Comparison of ENCODE assay signal across 1 cellular context in the genomic region with DNA sequence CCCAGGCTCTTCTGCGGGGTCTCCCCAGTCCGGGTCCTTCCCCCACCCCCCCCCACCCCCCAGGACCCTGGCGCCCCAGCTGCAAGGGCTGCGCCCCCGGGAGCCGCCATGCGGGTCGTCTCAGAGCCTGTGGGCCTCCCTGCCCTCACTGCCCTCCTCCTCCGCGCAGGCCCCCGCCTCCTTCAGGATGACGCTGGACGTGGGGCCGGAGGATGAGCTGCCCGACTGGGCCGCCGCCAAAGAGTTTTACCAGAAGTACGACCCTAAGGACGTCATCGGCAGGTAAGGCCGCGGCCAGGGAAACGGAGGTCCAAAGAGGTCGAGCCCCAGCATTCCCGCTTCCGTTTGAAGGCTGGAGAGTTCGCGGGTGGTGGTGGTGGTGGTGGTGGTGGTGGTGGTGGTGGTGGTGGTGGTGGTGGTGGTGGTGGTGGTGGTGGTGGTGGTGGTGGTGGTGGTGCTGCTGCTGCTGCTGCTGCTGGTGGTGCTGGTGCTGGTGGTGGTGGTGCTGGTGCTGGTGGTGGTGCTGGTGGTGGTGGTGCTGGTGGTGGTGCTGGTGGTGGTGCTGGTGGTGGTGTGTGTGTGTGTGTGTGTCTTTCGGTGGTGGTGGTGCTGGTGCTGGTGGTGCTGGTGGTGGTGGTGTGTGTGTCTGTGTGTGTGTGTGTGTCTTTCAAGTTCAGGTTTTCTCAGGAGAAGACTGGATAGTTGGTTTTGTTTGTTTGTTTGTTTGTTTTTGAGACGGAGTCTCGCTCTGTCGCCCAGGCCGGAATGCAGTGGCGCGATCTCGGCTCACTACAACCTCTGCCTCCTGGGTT.
TF ChIP-seq lines count a peak whose summit lies in the region.

No MANE protein-coding gene starts in this region.

TF ChIP-seq in neural cell, 6 proteins besides CTCF, POLR2A, EP300 and RAD21:
- TF ChIP-seq, protein P1, sequence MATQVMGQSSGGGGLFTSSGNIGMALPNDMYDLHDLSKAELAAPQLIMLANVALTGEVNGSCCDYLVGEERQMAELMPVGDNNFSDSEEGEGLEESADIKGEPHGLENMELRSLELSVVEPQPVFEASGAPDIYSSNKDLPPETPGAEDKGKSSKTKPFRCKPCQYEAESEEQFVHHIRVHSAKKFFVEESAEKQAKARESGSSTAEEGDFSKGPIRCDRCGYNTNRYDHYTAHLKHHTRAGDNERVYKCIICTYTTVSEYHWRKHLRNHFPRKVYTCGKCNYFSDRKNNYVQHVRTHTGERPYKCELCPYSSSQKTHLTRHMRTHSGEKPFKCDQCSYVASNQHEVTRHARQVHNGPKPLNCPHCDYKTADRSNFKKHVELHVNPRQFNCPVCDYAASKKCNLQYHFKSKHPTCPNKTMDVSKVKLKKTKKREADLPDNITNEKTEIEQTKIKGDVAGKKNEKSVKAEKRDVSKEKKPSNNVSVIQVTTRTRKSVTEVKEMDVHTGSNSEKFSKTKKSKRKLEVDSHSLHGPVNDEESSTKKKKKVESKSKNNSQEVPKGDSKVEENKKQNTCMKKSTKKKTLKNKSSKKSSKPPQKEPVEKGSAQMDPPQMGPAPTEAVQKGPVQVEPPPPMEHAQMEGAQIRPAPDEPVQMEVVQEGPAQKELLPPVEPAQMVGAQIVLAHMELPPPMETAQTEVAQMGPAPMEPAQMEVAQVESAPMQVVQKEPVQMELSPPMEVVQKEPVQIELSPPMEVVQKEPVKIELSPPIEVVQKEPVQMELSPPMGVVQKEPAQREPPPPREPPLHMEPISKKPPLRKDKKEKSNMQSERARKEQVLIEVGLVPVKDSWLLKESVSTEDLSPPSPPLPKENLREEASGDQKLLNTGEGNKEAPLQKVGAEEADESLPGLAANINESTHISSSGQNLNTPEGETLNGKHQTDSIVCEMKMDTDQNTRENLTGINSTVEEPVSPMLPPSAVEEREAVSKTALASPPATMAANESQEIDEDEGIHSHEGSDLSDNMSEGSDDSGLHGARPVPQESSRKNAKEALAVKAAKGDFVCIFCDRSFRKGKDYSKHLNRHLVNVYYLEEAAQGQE (IDR thresholded peaks at IDR 0.05; ENCODE audit: borderline replicate concordance), result no peak
- no peak for TF ChIP-seq EZH2 (IDR thresholded peaks at IDR 0.05; ENCODE audit: borderline replicate concordance, insufficient read depth, low read length, poor library complexity, severe bottlenecking)
- TF ChIP-seq MXI1 (conservative IDR thresholded peaks at IDR 0.05; ENCODE audit: poor library complexity, severe bottlenecking), result no peak
- no peak for TF ChIP-seq SMC3 (conservative IDR thresholded peaks at IDR 0.05; ENCODE audit: poor library complexity)
- TF ChIP-seq POLR2AphosphoS5 (IDR thresholded peaks at IDR 0.05), result no peak
- TF ChIP-seq TAF1 (IDR thresholded peaks at IDR 0.05; ENCODE audit: low read depth), result no peak
